19 cellular contexts compared by ENCODE assay signal in genomic region chr18:44880170-44880569, GRCh38.
"Had no signal": no experiment of that assay in that cellular context is flagged by ENCODE, and none has a peak within 500 bp of the region (broad histone marks: within the 10 kb centered on the region; RNA-seq: fewer than 3 reads in every experiment).

No MANE protein-coding gene starts in this region.

- H3K27ac ChIP-seq: breast epithelium, coronary artery, gastroesophageal sphincter, heart right ventricle, spleen, suprapubic skin, upper lobe of left lung had no signal

- H3K4me3 ChIP-seq: breast epithelium, coronary artery, gastroesophageal sphincter, heart right ventricle, spleen, suprapubic skin, upper lobe of left lung had no signal

- H3K9me3 ChIP-seq: breast epithelium, gastroesophageal sphincter, spleen, suprapubic skin, upper lobe of left lung had no signal

- H3K4me1 ChIP-seq: breast epithelium, spleen, upper lobe of left lung had no signal

- H3K36me3 ChIP-seq: breast epithelium, heart right ventricle, spleen, suprapubic skin, upper lobe of left lung had no signal

- DNase-seq: activated CD4-positive, alpha-beta T cell treated with anti-CD3 and anti-CD28 coated beads, Interleukin-2, amount 10 ng/mL, durations not matched to agents 7 days and 5 days; activated CD8-positive, alpha-beta T cell treated with anti-CD3 and anti-CD28 coated beads, Interleukin-2, amount 10 ng/mL, durations not matched to agents 7 days and 5 days; activated naive CD4-positive, alpha-beta T cell treated with anti-CD3 and anti-CD28 coated beads, Interleukin-2, amount 10 ng/mL, durations not matched to agents 7 days and 5 days; activated naive CD8-positive, alpha-beta T cell treated with anti-CD3 and anti-CD28 coated beads, Interleukin-2, amount 50 U/mL, for 24 hours; activated T-cell treated with anti-CD3 and anti-CD28 coated beads, Interleukin-2, amount 50 U/mL, for 24 hours; erythroblast; heart right ventricle; immature natural killer cell; nucleus accumbens; retina; spleen; stimulated activated naive CD4-positive, alpha-beta T cell treated with Interleukin-2 at 50 U/mL for 16 hours; upper lobe of left lung had no signal

- H3K27me3 ChIP-seq: breast epithelium, gastroesophageal sphincter, spleen, suprapubic skin, upper lobe of left lung had no signal

- ATAC-seq: activated CD4-positive, CD25-positive, alpha-beta regulatory T cell treated with anti-CD3 and anti-CD28 coated beads, Interleukin-2, amount 50 U/mL, for 24 hours; activated CD8-positive, alpha-beta T cell treated with anti-CD3 and anti-CD28 coated beads, Interleukin-2, amount 10 ng/mL, durations not matched to agents 7 days and 5 days; activated naive CD8-positive, alpha-beta T cell treated with anti-CD3 and anti-CD28 coated beads, Interleukin-2, amount 50 U/mL, for 24 hours; gastroesophageal sphincter; heart right ventricle; natural killer cell treated with Interleukin-12 subunit alpha and Interleukin-12 subunit beta and Interleukin-15 and Interleukin-18, amount 100 ng/mL, for 72 hours had no signal
